ENCODE assay signal across 1 cellular context in genomic region chr1:228041316-228041715, GRCh38.
TF ChIP-seq lines count a peak whose summit lies in the region.

No MANE protein-coding gene starts in this region.

TF ChIP-seq in HEK293, 187 proteins besides CTCF, POLR2A, EP300 and RAD21 (continued from another document and continues in another):
- TF ChIP-seq TSHZ1 (tag by site-specific recombination; IDR thresholded peaks at IDR 0.05; ENCODE audit: borderline replicate concordance) (peak; percentile 93; the same call in 1 of the 2 replicates), ZFP3 (tag by site-specific recombination; IDR thresholded peaks at IDR 0.05; ENCODE audit: low read depth) (no peak), ZNF510 (tag by site-specific recombination; IDR thresholded peaks at IDR 0.05; ENCODE audit: insufficient replicate concordance) (no peak), ZBTB8A (tag by site-specific recombination; IDR thresholded peaks at IDR 0.05) (no peak), ZNF311 (tag by site-specific recombination; IDR thresholded peaks at IDR 0.05; ENCODE audit: borderline replicate concordance) (peak; percentile 89; the same call in 1 of the 2 replicates), ZBTB7A (tag by site-specific recombination; IDR thresholded peaks at IDR 0.05; ENCODE audit: low read depth) (peak; percentile 71; the same call in 1 of the 2 replicates), OSR2 (tag by site-specific recombination; IDR thresholded peaks at IDR 0.05) (no peak), ZNF692 (tag by site-specific recombination; IDR thresholded peaks at IDR 0.05) (no peak), ZNF596 (tag by site-specific recombination; IDR thresholded peaks at IDR 0.05) (no peak), ZNF112 (tag by site-specific recombination; IDR thresholded peaks at IDR 0.05) (no peak), ZNF335 (tag by site-specific recombination; conservative IDR thresholded peaks at IDR 0.05) (no peak), ZNF202 (tag by site-specific recombination; IDR thresholded peaks at IDR 0.05; ENCODE audit: borderline replicate concordance) (no peak), PRDM10 (tag by site-specific recombination; IDR thresholded peaks at IDR 0.05) (no peak), ZNF132 (tag by site-specific recombination; IDR thresholded peaks at IDR 0.05; ENCODE audit: borderline replicate concordance) (no peak), ZNF555 (tag by site-specific recombination; conservative IDR thresholded peaks at IDR 0.05) (no peak), ATF2 (tag by site-specific recombination; IDR thresholded peaks at IDR 0.05; ENCODE audit: low read depth) (no peak), ZNF513 (tag by site-specific recombination; IDR thresholded peaks at IDR 0.05) (no peak), ZNF571 (tag by site-specific recombination; IDR thresholded peaks at IDR 0.05) (peak; percentile 79; the same call in 1 of the 2 replicates), ZNF747 (tag by site-specific recombination; IDR thresholded peaks at IDR 0.05) (no peak), ZNF701 (tag by site-specific recombination; IDR thresholded peaks at IDR 0.05) (no peak), ZNF768 (tag by site-specific recombination; IDR thresholded peaks at IDR 0.05) (no peak), ZNF416 (tag by site-specific recombination; IDR thresholded peaks at IDR 0.05) (no peak), ZNF223 (tag by site-specific recombination; IDR thresholded peaks at IDR 0.05) (no peak), ZNF473 (tag by site-specific recombination; IDR thresholded peaks at IDR 0.05) (peak; percentile 88; the same call in 1 of the 2 replicates), ZXDB (tag by site-specific recombination; IDR thresholded peaks at IDR 0.05) (no peak), WT1 (tag by site-specific recombination; IDR thresholded peaks at IDR 0.05) (no peak), MYNN (tag by site-specific recombination; IDR thresholded peaks at IDR 0.05; ENCODE audit: borderline replicate concordance) (no peak), BCL11A (tag by site-specific recombination; IDR thresholded peaks at IDR 0.05; ENCODE audit: low read depth) (no peak), OVOL3 (tag by site-specific recombination; IDR thresholded peaks at IDR 0.05) (no peak), ZBTB20 (tag by site-specific recombination; IDR thresholded peaks at IDR 0.05) (no peak), ZNF169 (tag by site-specific recombination; IDR thresholded peaks at IDR 0.05) (no peak), SCRT2 (tag by site-specific recombination; IDR thresholded peaks at IDR 0.05) (no peak), ZNF624 (tag by site-specific recombination; IDR thresholded peaks at IDR 0.05) (no peak), ZBTB17 (tag by site-specific recombination; IDR thresholded peaks at IDR 0.05) (peak; percentile 100), ZNF366 (tag by site-specific recombination; conservative IDR thresholded peaks at IDR 0.05) (peak; percentile 99), ZNF585B (tag by site-specific recombination; IDR thresholded peaks at IDR 0.05) (no peak), INSM2 (tag by site-specific recombination; IDR thresholded peaks at IDR 0.05) (no peak), ZNF529 (tag by site-specific recombination; IDR thresholded peaks at IDR 0.05; ENCODE audit: insufficient replicate concordance) (no peak), ZNF146 (tag by site-specific recombination; IDR thresholded peaks at IDR 0.05) (no peak), ZNF837 (tag by site-specific recombination; IDR thresholded peaks at IDR 0.05) (no peak), PBX3 (CRISPR knock-in tag; IDR thresholded peaks at IDR 0.05) (no peak), REPIN1 (tag by site-specific recombination; IDR thresholded peaks at IDR 0.05; ENCODE audit: low read depth) (no peak), ELK4 (IDR thresholded peaks at IDR 0.05; ENCODE audit: borderline replicate concordance, low read depth, low read length) (no peak), ZBTB10 (tag by site-specific recombination; IDR thresholded peaks at IDR 0.05) (no peak), ZNF302 (tag by site-specific recombination; IDR thresholded peaks at IDR 0.05; ENCODE audit: low read depth) (no peak), ZNF677 (tag by site-specific recombination; IDR thresholded peaks at IDR 0.05) (no peak), SP2 (tag by site-specific recombination; IDR thresholded peaks at IDR 0.05) (no peak), ZNF239 (tag by site-specific recombination; IDR thresholded peaks at IDR 0.05) (peak; percentile 46; the same call in 1 of the 2 replicates), KLF9 (tag by site-specific recombination; IDR thresholded peaks at IDR 0.05; ENCODE audit: low read depth) (no peak), ZNF155 (tag by site-specific recombination; IDR thresholded peaks at IDR 0.05) (no peak)
